In the genomic region with DNA sequence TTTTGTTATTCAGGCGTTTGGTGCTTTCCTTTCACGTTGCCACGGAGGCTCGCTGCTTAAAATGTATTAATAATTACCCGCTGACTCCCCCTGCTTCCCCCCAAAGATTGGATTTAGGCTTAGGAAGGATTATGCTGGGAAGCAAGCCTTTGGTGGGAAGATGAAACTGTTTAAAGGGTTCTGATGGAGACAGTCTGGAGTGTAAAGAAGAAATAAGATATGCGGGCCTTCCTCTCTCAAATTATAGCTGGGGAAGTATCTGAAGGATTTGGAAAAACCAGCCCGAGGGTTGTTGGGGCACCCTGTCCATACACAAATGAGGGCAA, we compare ENCODE assay signal across 8 cellular contexts. TPM values are rescaled to one million over a fixed set of nuclear protein-coding genes. Genes with fewer than 3 reads are reported as not detected.
A peak's percentile ranks its signal among the peaks of the same experiment; 100 is the strongest.
DNase-seq lines count a peak whose midpoint lies in the region; ATAC-seq and TF ChIP-seq lines count a peak whose summit lies in the region.

No MANE protein-coding gene starts in this region.

- H3K9ac ChIP-seq in PC-3 (ENCODE audit: low read length) = no peak overlapping the region

- H3K4me3 Mint-ChIP-seq in CD8-positive, alpha-beta memory T cell = peak overlapping the region; percentile 84 to 95 (median 91)

- DNase-seq in CD8-positive, alpha-beta memory T cell = no peak
- no peak for DNase-seq in PC-3
- DNase-seq in ovary = no peak
- no peak for DNase-seq in SIG-M5 treated with dmso at 0.1 percent for 504 hours (lab: John Stamatoyannopoulos, UW; ENCODE audit: unreplicated experiment)

- peaks cover 15% of the 10 kb centered on the region for H3K4me1 ChIP-seq in CD8-positive, alpha-beta memory T cell (ENCODE audit: insufficient read depth, low read length)
- 0 out of 2 replicates have a peak, but pooled peaks cover 6% of the 10 kb centered on the region for H3K4me1 ChIP-seq in PC-3 (ENCODE audit: insufficient read depth, low read length)
- peaks cover 2 to 6% of the 10 kb centered on the region in 2 donors for H3K4me1 ChIP-seq in esophagus (ENCODE audit: control insufficient read depth in 2 of 2, insufficient read depth in 2 of 2, low read length in 1 of 2)
- peaks cover 6% of the 10 kb centered on the region for H3K4me1 ChIP-seq in ovary (ENCODE audit: insufficient read depth)

- no peaks in the 10 kb centered on the region for H3K9me2 ChIP-seq in PC-3 (replicated peaks; ENCODE audit: low read length)

- no peaks in the 10 kb centered on the region for H3K9me3 ChIP-seq in CD8-positive, alpha-beta memory T cell (ENCODE audit: low read length)
- no peaks in the 10 kb centered on the region for H3K9me3 ChIP-seq in PC-3 (ENCODE audit: low read length)
- H3K9me3 ChIP-seq in esophagus (ENCODE audit: control insufficient read depth in 2 of 2, insufficient read depth in 1 of 2, low read depth in 1 of 2, low read length in 1 of 2) = no peaks in the 10 kb centered on the region
- H3K9me3 ChIP-seq in ovary = no peaks in the 10 kb centered on the region

- CTCF ChIA-PET in CD8-positive, alpha-beta memory T cell (lab: Charles Lee) = interaction anchor here (0.7 to 1.4 kb wide), 3 partner anchors 13 to 143 kb away, joined by 3 to 4 read pairs (median 3); no protein-coding TSS in a partner anchor
- CTCF ChIA-PET in PC-3 (lab: Charles Lee) = no interaction called here

- H3K36me3 ChIP-seq in CD8-positive, alpha-beta memory T cell (ENCODE audit: insufficient read depth, low read length) = no peaks in the 10 kb centered on the region
- H3K36me3 ChIP-seq in PC-3 (ENCODE audit: low read depth, low read length) = no peaks in the 10 kb centered on the region
- no peaks in the 10 kb centered on the region for H3K36me3 ChIP-seq in esophagus (ENCODE audit: control insufficient read depth in 2 of 2, insufficient read depth in 2 of 2, low read length in 1 of 2)
- H3K36me3 ChIP-seq in ovary = no peaks in the 10 kb centered on the region

- POLR2A ChIA-PET in CD8-positive, alpha-beta memory T cell (lab: Charles Lee) = interaction anchor here (1.2 to 2.4 kb wide), 2 partner anchors 15 to 24 kb away, joined by 4 to 23 read pairs; no protein-coding TSS in a partner anchor
- POLR2A ChIA-PET in PC-3 (lab: Charles Lee; ENCODE audit: unreplicated experiment) = no interaction called here

- TF ChIP-seq CTCF in PC-3 (conservative IDR thresholded peaks at IDR 0.05; ENCODE audit: low read depth, low read length) = no peak
- TF ChIP-seq CTCF in ovary (IDR thresholded peaks at IDR 0.05) = no peak

- no peak for TF ChIP-seq POLR2A in ovary (IDR thresholded peaks at IDR 0.05)

- H3K79me2 ChIP-seq in PC-3 (ENCODE audit: low read length) = no peaks in the 10 kb centered on the region

- peak overlapping the region; percentile 72 for H3K27ac ChIP-seq in CD8-positive, alpha-beta memory T cell (ENCODE audit: low read depth, low read length)
- H3K27ac ChIP-seq in PC-3 (ENCODE audit: low read length) (no peak overlapping the region), esophagus (ENCODE audit: low read depth in 2 of 2, low read length in 1 of 2) (no peak overlapping the region), ovary (peak overlapping the region in 1 of 2 donors; percentile 17)

- no peaks in the 10 kb centered on the region for H3F3A ChIP-seq in PC-3 (ENCODE audit: low read length, unreplicated experiment)

- H3K27me3 ChIP-seq in CD8-positive, alpha-beta memory T cell (ENCODE audit: insufficient read depth, low read length, poor library complexity, severe bottlenecking) = no peaks in the 10 kb centered on the region
- no peaks in the 10 kb centered on the region for H3K27me3 ChIP-seq in PC-3 (ENCODE audit: low read length)
- no peaks in the 10 kb centered on the region for H3K27me3 ChIP-seq in esophagus (ENCODE audit: control insufficient read depth in 1 of 2, insufficient read depth in 2 of 2, low read length in 2 of 2)
- H3K27me3 ChIP-seq in ovary = no peaks in the 10 kb centered on the region

- no peak overlapping the region for H2AFZ ChIP-seq in PC-3 (ENCODE audit: low read length)

- peak overlapping the region; percentile 49 to 93 (median 90) for H3K27ac Mint-ChIP-seq in CD8-positive, alpha-beta memory T cell

- no peaks in the 10 kb centered on the region for H4K20me1 ChIP-seq in PC-3 (ENCODE audit: low read length)

- ATAC-seq in PC-3 (no peak), HG03378 (IDR thresholded peaks at IDR 0.05; ENCODE audit: unreplicated experiment) (no peak), HG03196 (IDR thresholded peaks at IDR 0.05; ENCODE audit: unreplicated experiment) (no peak), GM18502 (IDR thresholded peaks at IDR 0.05; ENCODE audit: poor library complexity, unreplicated experiment) (no peak)

- peak overlapping the region; percentile 64 for H3K4me3 ChIP-seq in CD8-positive, alpha-beta memory T cell (ENCODE audit: low read length)
- H3K4me3 ChIP-seq in PC-3 (ENCODE audit: low read length) (peak overlapping the region; percentile 73), esophagus (ENCODE audit: low read depth in 1 of 2, low read length in 2 of 2) (peak overlapping the region; percentile 76 to 80), ovary (peak overlapping the region; percentile 85)

- intact Hi-C loops in PC-3 (cut with micrococcal nuclease) = no loop called here
- intact Hi-C loops in ovary (cut with DNase I) = loop anchor here (5.0 to 10.0 kb wide), 7 partner anchors 103 to 223 kb away; no protein-coding TSS in a partner anchor

- H3K36me3 Mint-ChIP-seq in CD8-positive, alpha-beta memory T cell = peaks cover 0 to 4% (median 1%) of the 10 kb centered on the region in 3 donors

- peaks cover 29 to 50% (median 42%) of the 10 kb centered on the region in 3 donors for H3K4me1 Mint-ChIP-seq in CD8-positive, alpha-beta memory T cell

- H3K9me3 Mint-ChIP-seq in CD8-positive, alpha-beta memory T cell = no peaks in the 10 kb centered on the region

- no TSS peak for BruUV-seq in PC-3 (replicated peaks; lab: Mats Ljungman, UMichigan)

- peaks cover 0 to 1% of the 10 kb centered on the region in 2 donors for H3K27me3 Mint-ChIP-seq in CD8-positive, alpha-beta memory T cell

- no peak for TF ChIP-seq EP300 in ovary (IDR thresholded peaks at IDR 0.05)

- H3K4me2 ChIP-seq in PC-3 (ENCODE audit: low read length) = peak overlapping the region; percentile 89

- WGBS in esophagus, 2 donors = 7 to 9% methylated on average over 7 of the region's 7 CpGs
- 5 to 8% (median 6%) methylated on average over 7 of the region's 7 CpGs for WGBS in ovary, 3 donors

RNA-seq across cellular contexts. Expression of gene KSR1, which starts 1.1 kb away (rescaled TPM):
- 10 to 100 TPM; 26.3 to 26.9 TPM for total RNA-seq in CD8-positive, alpha-beta memory T cell
- 2.9 TPM for polyA plus RNA-seq in CD8-positive, alpha-beta memory T cell
- total RNA-seq in PC-3 (2014; rRNA removed) (1.0 and 5.8 TPM in 2 replicates), ovary (10 to 100 TPM; 29.2 to 84.8 (median 39.5) TPM)
- polyA plus RNA-seq in esophagus (10 to 100 TPM; 35.3 to 52.4 TPM), ovary (10 to 100 TPM; 27.7 to 56.9 TPM)
